Comparison of ENCODE assay signal across 32 cellular contexts in the genomic region with DNA sequence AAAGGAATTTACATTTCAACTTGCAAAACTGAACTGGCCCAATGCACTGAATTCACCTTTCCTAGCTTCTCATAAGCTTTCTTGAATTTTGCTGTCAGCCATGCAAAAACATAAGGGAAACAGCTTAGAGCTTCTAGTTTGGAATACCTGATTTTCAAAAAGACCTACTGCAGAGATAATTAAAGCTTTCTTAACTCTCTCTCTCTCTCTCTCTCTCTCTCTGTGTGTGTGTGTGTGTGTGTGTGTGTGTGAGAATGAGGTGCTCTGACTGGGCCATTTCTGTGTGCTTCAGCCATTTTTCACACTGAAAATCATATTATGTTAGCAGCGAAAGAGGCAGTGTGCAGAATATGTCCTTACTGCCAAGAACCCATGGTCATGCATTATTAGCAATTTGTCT.
"Had no signal": no experiment of that assay in that cellular context is flagged by ENCODE, and none has a peak within 500 bp of the region (broad histone marks: within the 10 kb centered on the region; RNA-seq: fewer than 3 reads in every experiment).

No MANE protein-coding gene starts in this region.

- H3K27ac Mint-ChIP-seq: activated B cell treated with CpG ODN at 0.5 μM for 24 hours; activated CD8-positive, alpha-beta T cell treated with anti-CD3 and anti-CD28 coated beads for 36 hours; activated naive CD4-positive, alpha-beta T cell treated with anti-CD3 and anti-CD28 coated beads for 36 hours; activated naive CD4-positive, alpha-beta T cell treated with anti-CD3 and anti-CD28 coated beads, Interleukin-2, amount 50 U/mL, for 24 hours; activated naive CD8-positive, alpha-beta T cell treated with anti-CD3 and anti-CD28 coated beads for 36 hours; activated naive CD8-positive, alpha-beta T cell treated with anti-CD3 and anti-CD28 coated beads, Interleukin-2, amount 50 U/mL, for 24 hours; activated T-helper 17 cell treated with anti-CD3 and anti-CD28 coated beads, Interleukin-2, amount 50 U/mL, for 72 hours; endodermal cell; T-helper 2 cell treated with Interferon-gamma antibody and Interleukin-4, amounts not matched to agents 5 μg/mL and 100 μg/mL, for 36 hours had no signal

- ATAC-seq: activated CD4-positive, CD25-positive, alpha-beta regulatory T cell treated with anti-CD3 and anti-CD28 coated beads, Interleukin-2, amount 50 U/mL, for 24 hours; activated CD8-positive, alpha-beta T cell treated with anti-CD3 and anti-CD28 coated beads for 36 hours; activated naive CD8-positive, alpha-beta T cell treated with anti-CD3 and anti-CD28 coated beads, Interleukin-2, amount 50 U/mL, for 24 hours; activated T-cell treated with anti-CD3 and anti-CD28 coated beads, Interleukin-2, amount 50 U/mL, for 4 hours; activated T-helper 17 cell treated with anti-CD3 and anti-CD28 coated beads, Interleukin-2, amount 50 U/mL, for 72 hours; body of pancreas; esophagus mucosa had no signal

- H3K4me3 ChIP-seq: adrenal gland, body of pancreas, breast epithelium, cardiac muscle cell, colonic mucosa, dorsolateral prefrontal cortex had no signal

- H3K4me3 Mint-ChIP-seq: activated B cell treated with CpG ODN at 0.5 μM for 24 hours; activated CD8-positive, alpha-beta T cell treated with anti-CD3 and anti-CD28 coated beads for 36 hours; activated naive CD4-positive, alpha-beta T cell treated with anti-CD3 and anti-CD28 coated beads for 36 hours; activated naive CD4-positive, alpha-beta T cell treated with anti-CD3 and anti-CD28 coated beads, Interleukin-2, amount 50 U/mL, for 24 hours; activated naive CD8-positive, alpha-beta T cell treated with anti-CD3 and anti-CD28 coated beads for 36 hours; activated naive CD8-positive, alpha-beta T cell treated with anti-CD3 and anti-CD28 coated beads, Interleukin-2, amount 50 U/mL, for 24 hours; activated T-cell treated with anti-CD3 and anti-CD28 coated beads, Interleukin-2, amount 50 U/mL, for 4 hours; activated T-helper 17 cell treated with anti-CD3 and anti-CD28 coated beads, Interleukin-2, amount 50 U/mL, for 72 hours; endodermal cell; T-helper 2 cell treated with Interferon-gamma antibody and Interleukin-4, amounts not matched to agents 5 μg/mL and 100 μg/mL, for 36 hours had no signal

- H3K27ac ChIP-seq: adrenal gland, body of pancreas, breast epithelium, cardiac muscle cell, colonic mucosa, dorsolateral prefrontal cortex, WERI-Rb-1 had no signal

- H3K27me3 ChIP-seq: adrenal gland, body of pancreas, breast epithelium, colonic mucosa had no signal

- H3K36me3 Mint-ChIP-seq: activated naive CD4-positive, alpha-beta T cell treated with anti-CD3 and anti-CD28 coated beads, Interleukin-2, amount 50 U/mL, for 24 hours; activated naive CD8-positive, alpha-beta T cell treated with anti-CD3 and anti-CD28 coated beads for 36 hours had no signal

- H3K9me3 ChIP-seq: adrenal gland, body of pancreas, breast epithelium, colonic mucosa had no signal

- H3K4me1 Mint-ChIP-seq: activated B cell treated with CpG ODN at 0.5 μM for 24 hours; activated naive CD8-positive, alpha-beta T cell treated with anti-CD3 and anti-CD28 coated beads, Interleukin-2, amount 50 U/mL, for 24 hours; activated T-helper 17 cell treated with anti-CD3 and anti-CD28 coated beads, Interleukin-2, amount 50 U/mL, for 72 hours had no signal

- H3K27me3 Mint-ChIP-seq: activated naive CD4-positive, alpha-beta T cell treated with anti-CD3 and anti-CD28 coated beads, Interleukin-2, amount 50 U/mL, for 24 hours; activated naive CD8-positive, alpha-beta T cell treated with anti-CD3 and anti-CD28 coated beads for 36 hours had no signal

- DNase-seq: activated B cell treated with CpG ODN at 0.5 μM for 24 hours; activated CD4-positive, alpha-beta T cell treated with anti-CD3 and anti-CD28 coated beads for 48 hours; activated CD4-positive, alpha-beta T cell treated with anti-CD3 and anti-CD28 coated beads, Interleukin-2, amount 50 U/mL, for 1 hour; activated CD4-positive, alpha-beta T cell treated with anti-CD3 and anti-CD28 coated beads, Interleukin-2, amount 50 U/mL, for 48 hours; activated CD8-positive, alpha-beta memory T cell treated with anti-CD3 and anti-CD28 coated beads for 24 hours; activated CD8-positive, alpha-beta T cell treated with anti-CD3 and anti-CD28 coated beads for 36 hours; activated naive CD4-positive, alpha-beta T cell treated with anti-CD3 and anti-CD28 coated beads for 36 hours; activated naive CD8-positive, alpha-beta T cell treated with anti-CD3 and anti-CD28 coated beads for 36 hours; activated naive CD8-positive, alpha-beta T cell treated with anti-CD3 and anti-CD28 coated beads, Interleukin-2, amount 50 U/mL, for 24 hours; activated T-cell treated with anti-CD3 and anti-CD28 coated beads, Interleukin-2, amount 50 U/mL, for 4 hours; adrenal gland; amygdala; aorta; body of pancreas; central memory CD4-positive, alpha-beta T cell; cerebellar nuclear complex; colonic mucosa; dorsolateral prefrontal cortex; effector memory CD4-positive, alpha-beta T cell; endodermal cell; foreskin fibroblast; head of caudate nucleus; hypothalamus; T1000; WERI-Rb-1 had no signal

- H3K9me3 Mint-ChIP-seq: activated B cell treated with CpG ODN at 0.5 μM for 24 hours; activated CD8-positive, alpha-beta T cell treated with anti-CD3 and anti-CD28 coated beads for 36 hours; activated naive CD4-positive, alpha-beta T cell treated with anti-CD3 and anti-CD28 coated beads for 36 hours; activated naive CD4-positive, alpha-beta T cell treated with anti-CD3 and anti-CD28 coated beads, Interleukin-2, amount 50 U/mL, for 24 hours; activated naive CD8-positive, alpha-beta T cell treated with anti-CD3 and anti-CD28 coated beads for 36 hours; activated naive CD8-positive, alpha-beta T cell treated with anti-CD3 and anti-CD28 coated beads, Interleukin-2, amount 50 U/mL, for 24 hours; activated T-cell treated with anti-CD3 and anti-CD28 coated beads, Interleukin-2, amount 50 U/mL, for 4 hours; activated T-helper 17 cell treated with anti-CD3 and anti-CD28 coated beads, Interleukin-2, amount 50 U/mL, for 72 hours; endodermal cell; T-helper 2 cell treated with Interferon-gamma antibody and Interleukin-4, amounts not matched to agents 5 μg/mL and 100 μg/mL, for 36 hours had no signal

- H3K36me3 ChIP-seq: adrenal gland, breast epithelium, cardiac muscle cell, colonic mucosa, WERI-Rb-1 had no signal
